1 cellular context compared by ENCODE assay signal in genomic region chr18:80112623-80113248, GRCh38.
TF ChIP-seq lines count a peak whose summit lies in the region.

No MANE protein-coding gene starts in this region.

TF ChIP-seq in GM23338, 12 proteins besides CTCF, POLR2A, EP300 and RAD21 (continued from another document):
- TF ChIP-seq ZNF462 (CRISPR knock-in tag; IDR thresholded peaks at IDR 0.05), result no peak
- TF ChIP-seq REST (IDR thresholded peaks at IDR 0.05; ENCODE audit: unreplicated experiment), result no peak
- TF ChIP-seq ETS1 (IDR thresholded peaks at IDR 0.05), result no peak
- no peak for TF ChIP-seq POLR2AphosphoS5 (IDR thresholded peaks at IDR 0.05; ENCODE audit: low read depth)
